ENCODE assay signal across 10 cellular contexts in the genomic region with DNA sequence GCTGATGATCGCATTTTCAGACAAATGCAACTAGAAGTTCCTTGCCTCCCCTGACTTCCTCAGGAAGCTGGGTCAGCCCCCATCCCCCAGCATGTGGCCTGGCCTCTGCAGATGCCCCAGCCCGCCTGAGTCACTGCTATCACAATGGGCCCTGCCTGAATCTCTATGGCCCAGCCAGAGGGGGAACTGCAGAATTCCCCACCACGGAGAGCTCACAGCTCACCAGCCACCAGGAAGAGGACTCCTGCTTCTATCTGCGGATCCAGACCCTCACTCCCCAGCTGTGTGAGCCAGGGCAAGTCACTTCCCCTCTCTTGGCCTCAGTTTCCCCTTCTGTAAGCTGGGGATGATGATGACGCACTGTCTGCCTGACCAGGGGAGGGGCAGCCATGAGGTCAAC. TPM values are rescaled to one million over a fixed set of nuclear protein-coding genes. Genes with fewer than 3 reads are reported as not detected.
A peak's percentile ranks its signal among the peaks of the same experiment; 100 is the strongest.
DNase-seq lines count a peak whose midpoint lies in the region; TF ChIP-seq lines count a peak whose summit lies in the region.
"Had no signal": no experiment of that assay in that cellular context is flagged by ENCODE, and none has a peak within 500 bp of the region (broad histone marks: within the 10 kb centered on the region; RNA-seq: fewer than 3 reads in every experiment).

No MANE protein-coding gene starts in this region.

- TF ChIP-seq CTCF in fibroblast of villous mesenchyme (IDR thresholded peaks at IDR 0.05; ENCODE audit: insufficient read depth, low read depth, low read length): no peak
- TF ChIP-seq CTCF in prostate gland (IDR thresholded peaks at IDR 0.05): no peak

- peaks cover 55% of the 10 kb centered on the region for H3K27me3 Mint-ChIP-seq in T-helper 2 cell treated with Interferon-gamma antibody and Interleukin-4, amounts not matched to agents 5 μg/mL and 100 μg/mL, for 36 hours (ENCODE audit: low read depth)
- peaks cover 50% of the 10 kb centered on the region for H3K27me3 Mint-ChIP-seq in activated T-helper 1 cell treated with anti-CD3 and anti-CD28 coated beads, Interleukin-12 subunit alpha, Interleukin-12 subunit beta, Interleukin-2, Interleukin-4 antibody, amounts not matched to agents 30 ng/mL and 10 ng/mL and 1 ng/mL, durations not matched to agents 14 hours and 24 hours and 36 hours (ENCODE audit: insufficient read depth)

- intact Hi-C loops in prostate gland (cut with DNase I): loop anchor here (10.0 kb wide), 1 partner anchor 115 kb away; no protein-coding TSS in a partner anchor
- intact Hi-C loops in activated T-helper 1 cell treated with anti-CD3 and anti-CD28 coated beads, Interleukin-12 subunit alpha, Interleukin-12 subunit beta, Interleukin-2, Interleukin-4 antibody, amounts not matched to agents 30 ng/mL and 10 ng/mL and 1 ng/mL, durations not matched to agents 14 hours and 24 hours and 36 hours (cut with micrococcal nuclease): no loop called here

- WGBS in prostate gland: 73% methylated on average over 5 of the region's 5 CpGs

- H3K27me3 ChIP-seq in SJSA1 (replicated peaks): no peaks in the 10 kb centered on the region
- no peaks in the 10 kb centered on the region for H3K27me3 ChIP-seq in prostate gland (replicated peaks; ENCODE audit: insufficient read depth)

- H3K4me3 Mint-ChIP-seq in T-helper 2 cell treated with Interferon-gamma antibody and Interleukin-4, amounts not matched to agents 5 μg/mL and 100 μg/mL, for 36 hours: no peak overlapping the region
- no peak overlapping the region for H3K4me3 Mint-ChIP-seq in activated T-helper 1 cell treated with anti-CD3 and anti-CD28 coated beads, Interleukin-12 subunit alpha, Interleukin-12 subunit beta, Interleukin-2, Interleukin-4 antibody, amounts not matched to agents 30 ng/mL and 10 ng/mL and 1 ng/mL, durations not matched to agents 14 hours and 24 hours and 36 hours

- H3K36me3 Mint-ChIP-seq in T-helper 2 cell treated with Interferon-gamma antibody and Interleukin-4, amounts not matched to agents 5 μg/mL and 100 μg/mL, for 36 hours (ENCODE audit: low read depth): no peaks in the 10 kb centered on the region
- H3K36me3 Mint-ChIP-seq in activated T-helper 1 cell treated with anti-CD3 and anti-CD28 coated beads, Interleukin-12 subunit alpha, Interleukin-12 subunit beta, Interleukin-2, Interleukin-4 antibody, amounts not matched to agents 30 ng/mL and 10 ng/mL and 1 ng/mL, durations not matched to agents 14 hours and 24 hours and 36 hours (ENCODE audit: low read depth): no peaks in the 10 kb centered on the region

- H3K27ac ChIP-seq in SJSA1 (peak overlapping the region; percentile 36), prostate gland (peak overlapping the region; percentile 6 to 35)

- TF ChIP-seq POLR2A in prostate gland (IDR thresholded peaks at IDR 0.05): no peak

- H3K4me3 ChIP-seq in SJSA1 (no peak overlapping the region), fibroblast of villous mesenchyme (ENCODE audit: low read depth, low read length) (no peak overlapping the region), prostate gland (no peak overlapping the region)

- peaks cover 2% of the 10 kb centered on the region for H3K4me1 Mint-ChIP-seq in T-helper 2 cell treated with Interferon-gamma antibody and Interleukin-4, amounts not matched to agents 5 μg/mL and 100 μg/mL, for 36 hours (ENCODE audit: low read depth)
- H3K4me1 Mint-ChIP-seq in activated T-helper 1 cell treated with anti-CD3 and anti-CD28 coated beads, Interleukin-12 subunit alpha, Interleukin-12 subunit beta, Interleukin-2, Interleukin-4 antibody, amounts not matched to agents 30 ng/mL and 10 ng/mL and 1 ng/mL, durations not matched to agents 14 hours and 24 hours and 36 hours (ENCODE audit: low read depth): no peaks in the 10 kb centered on the region

- peak; percentile 84 for DNase-seq in EL
- peak; percentile 83 to 94 for DNase-seq in SJSA1 (ENCODE audit: low read depth in 1 of 2, low spot score in 2 of 2)
- DNase-seq in fibroblast of villous mesenchyme (ENCODE audit: low read depth): peak; percentile 78
- no peak for DNase-seq in prostate gland (ENCODE audit: low spot score)
- no peak for DNase-seq in T-helper 2 cell treated with Interferon-gamma antibody and Interleukin-4, amounts not matched to agents 5 μg/mL and 100 μg/mL, for 36 hours (ENCODE audit: low spot score)
- no peak for DNase-seq in RPMI8226
- DNase-seq in activated T-helper 1 cell treated with anti-CD3 and anti-CD28 coated beads, Interleukin-12 subunit alpha, Interleukin-12 subunit beta, Interleukin-2, Interleukin-4 antibody, amounts not matched to agents 30 ng/mL and 10 ng/mL and 1 ng/mL, durations not matched to agents 14 hours and 24 hours and 36 hours (ENCODE audit: low spot score): no peak
- no peak for DNase-seq in NCI-H128 (lab: John Stamatoyannopoulos, UW; ENCODE audit: unreplicated experiment)
- DNase-seq: NCI-H187 had no signal

- H3K9me3 Mint-ChIP-seq in T-helper 2 cell treated with Interferon-gamma antibody and Interleukin-4, amounts not matched to agents 5 μg/mL and 100 μg/mL, for 36 hours: no peaks in the 10 kb centered on the region
- H3K9me3 Mint-ChIP-seq in activated T-helper 1 cell treated with anti-CD3 and anti-CD28 coated beads, Interleukin-12 subunit alpha, Interleukin-12 subunit beta, Interleukin-2, Interleukin-4 antibody, amounts not matched to agents 30 ng/mL and 10 ng/mL and 1 ng/mL, durations not matched to agents 14 hours and 24 hours and 36 hours: no peaks in the 10 kb centered on the region
- H3K9me3 Mint-ChIP-seq: activated T-helper 2 cell treated with anti-CD3 and anti-CD28 coated beads, Interferon-gamma antibody, Interleukin-2, Interleukin-4, amounts not matched to agents 10 μg/mL and 5 μg/mL and 100 μg/mL, durations not matched to agents 14 hours and 24 hours and 36 hours had no signal

- H3K27ac Mint-ChIP-seq in T-helper 2 cell treated with Interferon-gamma antibody and Interleukin-4, amounts not matched to agents 5 μg/mL and 100 μg/mL, for 36 hours: no peak overlapping the region
- H3K27ac Mint-ChIP-seq in activated T-helper 1 cell treated with anti-CD3 and anti-CD28 coated beads, Interleukin-12 subunit alpha, Interleukin-12 subunit beta, Interleukin-2, Interleukin-4 antibody, amounts not matched to agents 30 ng/mL and 10 ng/mL and 1 ng/mL, durations not matched to agents 14 hours and 24 hours and 36 hours: no peak overlapping the region
- H3K27ac Mint-ChIP-seq: activated T-helper 2 cell treated with anti-CD3 and anti-CD28 coated beads, Interferon-gamma antibody, Interleukin-2, Interleukin-4, amounts not matched to agents 10 μg/mL and 5 μg/mL and 100 μg/mL, durations not matched to agents 14 hours and 24 hours and 36 hours had no signal

- H3K4me1 ChIP-seq in SJSA1 (replicated peaks) (peaks cover 79% of the 10 kb centered on the region), prostate gland (replicated peaks) (peaks cover 5% of the 10 kb centered on the region)

- H3K9me3 ChIP-seq in SJSA1 (replicated peaks) (no peaks in the 10 kb centered on the region), prostate gland (no peaks in the 10 kb centered on the region)

- peaks cover 34% of the 10 kb centered on the region for H3K36me3 ChIP-seq in SJSA1
- H3K36me3 ChIP-seq in prostate gland: no peaks in the 10 kb centered on the region

RNA-seq across cellular contexts. Expression of gene PLXND1, which starts 6.9 kb away (rescaled TPM):
- 80.1 and 91.6 TPM in 2 replicates for total RNA-seq in SJSA1 (2014; rRNA removed; shearing (Covaris generic))
- total RNA-seq in fibroblast of villous mesenchyme (91.8 and 97.2 TPM in 2 replicates), prostate gland (10 to 100 TPM; 19.7 to 83.6 TPM)
- 1.3 and 1.7 TPM in 2 replicates for total RNA-seq in activated T-helper 1 cell treated with anti-CD3 and anti-CD28 coated beads, Interleukin-12 subunit alpha, Interleukin-12 subunit beta, Interleukin-2, Interleukin-4 antibody, amounts not matched to agents 30 ng/mL and 10 ng/mL and 1 ng/mL, durations not matched to agents 14 hours and 24 hours and 36 hours

RNA-seq across cellular contexts. Expression of gene H1-8, which starts 56.6 kb away (rescaled TPM):
- not detected in 2 replicates for total RNA-seq in SJSA1 (2014; rRNA removed; shearing (Covaris generic))
- not detected in 2 replicates for total RNA-seq in fibroblast of villous mesenchyme
- not detected for total RNA-seq in prostate gland
- not detected in 2 replicates for total RNA-seq in activated T-helper 1 cell treated with anti-CD3 and anti-CD28 coated beads, Interleukin-12 subunit alpha, Interleukin-12 subunit beta, Interleukin-2, Interleukin-4 antibody, amounts not matched to agents 30 ng/mL and 10 ng/mL and 1 ng/mL, durations not matched to agents 14 hours and 24 hours and 36 hours
- total RNA-seq: activated T-helper 2 cell treated with anti-CD3 and anti-CD28 coated beads, Interferon-gamma antibody, Interleukin-2, Interleukin-4, amounts not matched to agents 10 μg/mL and 5 μg/mL and 100 μg/mL, durations not matched to agents 14 hours and 24 hours and 36 hours had no signal

Comparison
In these comparisons a context has a peak if more than half of its experiments do, and no peak if none do; other contexts are left out.
1. DNase-seq: peak in EL (single experiment), SJSA1 (2 of 2) and fibroblast of villous mesenchyme (single experiment); none in prostate gland (single experiment), T-helper 2 cell treated with Interferon-gamma antibody and Interleukin-4, amounts not matched to agents 5 μg/mL and 100 μg/mL, for 36 hours (single experiment), RPMI8226 (single experiment), activated T-helper 1 cell treated with anti-CD3 and anti-CD28 coated beads, Interleukin-12 subunit alpha, Interleukin-12 subunit beta, Interleukin-2, Interleukin-4 antibody, amounts not matched to agents 30 ng/mL and 10 ng/mL and 1 ng/mL, durations not matched to agents 14 hours and 24 hours and 36 hours (single experiment) and NCI-H128 (single experiment).